Comparison of ENCODE assay signal across 2 cellular contexts in the genomic region with DNA sequence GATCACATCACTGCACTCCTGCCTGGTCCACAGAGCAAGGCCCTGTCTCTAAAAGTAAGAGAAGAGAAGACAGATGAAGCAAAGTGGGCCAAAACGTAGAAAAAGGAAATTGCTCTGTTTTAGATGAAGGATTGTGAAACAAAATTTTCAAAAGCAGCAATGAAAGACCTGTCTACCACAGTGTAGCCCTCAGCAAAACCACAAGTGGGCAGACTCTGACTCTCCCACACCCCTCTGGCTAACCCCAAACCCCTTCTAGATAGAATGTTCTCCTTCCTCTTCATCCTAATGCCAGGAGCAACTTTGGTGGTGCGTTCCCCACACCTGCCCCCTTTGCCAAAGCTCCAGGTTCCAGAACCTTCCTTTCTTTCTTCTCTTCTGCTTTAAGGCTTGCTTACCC. TPM values are rescaled to one million over a fixed set of nuclear protein-coding genes. Genes with fewer than 3 reads are reported as not detected.
"Had no signal": no experiment of that assay in that cellular context is flagged by ENCODE, and none has a peak within 500 bp of the region (broad histone marks: within the 10 kb centered on the region; RNA-seq: fewer than 3 reads in every experiment).

No MANE protein-coding gene starts in this region.

RNA-seq across cellular contexts. Expression of gene ALG1L2, which starts 5.0 kb away (rescaled TPM):
- total RNA-seq: PC-3, SJCRH30 had no signal
